In genomic region chr17:73562896-73563295, GRCh38 we compare ENCODE assay signal across 1 cellular context.
TF ChIP-seq lines count a peak whose summit lies in the region.

No MANE protein-coding gene starts in this region.

TF ChIP-seq in WTC11, 78 proteins besides CTCF, POLR2A, EP300 and RAD21 (continued from another document):
- no peak for TF ChIP-seq STAT6 (CRISPR knock-in tag; conservative IDR thresholded peaks at IDR 0.05; ENCODE audit: low read depth)
- no peak for TF ChIP-seq SMAD3 (CRISPR knock-in tag; IDR thresholded peaks at IDR 0.05; ENCODE audit: borderline replicate concordance)
- no peak for TF ChIP-seq PRRX2 (CRISPR knock-in tag; IDR thresholded peaks at IDR 0.05)
- TF ChIP-seq, protein P1, sequence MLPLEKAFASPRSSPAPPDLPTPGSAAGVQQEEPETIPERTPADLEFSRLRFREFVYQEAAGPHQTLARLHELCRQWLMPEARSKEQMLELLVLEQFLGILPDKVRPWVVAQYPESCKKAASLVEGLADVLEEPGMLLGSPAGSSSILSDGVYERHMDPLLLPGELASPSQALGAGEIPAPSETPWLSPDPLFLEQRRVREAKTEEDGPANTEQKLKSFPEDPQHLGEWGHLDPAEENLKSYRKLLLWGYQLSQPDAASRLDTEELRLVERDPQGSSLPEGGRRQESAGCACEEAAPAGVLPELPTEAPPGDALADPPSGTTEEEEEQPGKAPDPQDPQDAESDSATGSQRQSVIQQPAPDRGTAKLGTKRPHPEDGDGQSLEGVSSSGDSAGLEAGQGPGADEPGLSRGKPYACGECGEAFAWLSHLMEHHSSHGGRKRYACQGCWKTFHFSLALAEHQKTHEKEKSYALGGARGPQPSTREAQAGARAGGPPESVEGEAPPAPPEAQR (CRISPR knock-in tag; IDR thresholded peaks at IDR 0.05): no peak
- TF ChIP-seq ETV6 (CRISPR knock-in tag; IDR thresholded peaks at IDR 0.05): no peak
- no peak for TF ChIP-seq FOXP1 (CRISPR knock-in tag; IDR thresholded peaks at IDR 0.05; ENCODE audit: borderline replicate concordance)
